In the genomic region with DNA sequence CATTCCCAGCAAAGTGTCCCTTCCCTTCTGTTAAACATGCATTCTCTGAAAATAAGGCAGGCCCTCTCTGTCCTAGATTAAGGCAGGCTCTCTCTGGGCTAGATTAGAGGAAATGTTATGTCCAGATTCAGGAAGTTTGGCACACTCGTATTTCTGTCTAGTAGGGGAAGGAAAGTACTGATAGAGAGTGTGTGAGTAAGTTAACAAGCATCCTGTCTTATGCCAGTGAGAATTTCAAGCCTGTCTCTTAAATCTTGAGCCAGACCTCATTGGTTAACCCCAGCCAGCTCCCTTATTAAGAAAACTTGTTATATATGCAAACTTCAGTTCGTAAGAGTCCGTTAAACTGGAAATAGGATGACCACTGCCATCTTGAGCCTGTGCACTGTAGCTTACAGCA, we compare ENCODE assay signal across 19 cellular contexts. TPM values are rescaled to one million over a fixed set of nuclear protein-coding genes. Genes with fewer than 3 reads are reported as not detected.
"Had no signal": no experiment of that assay in that cellular context is flagged by ENCODE, and none has a peak within 500 bp of the region (broad histone marks: within the 10 kb centered on the region; RNA-seq: fewer than 3 reads in every experiment).

No MANE protein-coding gene starts in this region.

- H3K4me3 Mint-ChIP-seq: naive B cell, neural progenitor cell had no signal

- H3K4me1 ChIP-seq: esophagus squamous epithelium, lower lobe of right lung, neural progenitor cell, pancreas, tibial nerve had no signal

- H3K9ac ChIP-seq: neural progenitor cell had no signal

- H3K9me3 Mint-ChIP-seq: neural progenitor cell had no signal

- H3K27ac Mint-ChIP-seq: naive B cell had no signal

- H3K36me3 ChIP-seq: esophagus squamous epithelium, lower lobe of right lung, neural progenitor cell, pancreas, tibial nerve, vagina had no signal

- H3K4me3 ChIP-seq: esophagus squamous epithelium, lower lobe of right lung, neural progenitor cell, pancreas, tibial nerve, vagina had no signal

- H3K36me3 Mint-ChIP-seq: naive B cell, neural progenitor cell had no signal

- H3K9me3 ChIP-seq: esophagus squamous epithelium, lower lobe of right lung, pancreas, tibial nerve, vagina had no signal

- H3K27ac ChIP-seq: esophagus squamous epithelium, lower lobe of right lung, neural progenitor cell, pancreas, tibial nerve, vagina had no signal

- DNase-seq: activated naive CD4-positive, alpha-beta T cell; aorta; esophagus squamous epithelium; foreskin fibroblast; lower lobe of right lung; naive B cell; pancreas; stimulated activated CD4-positive, alpha-beta T cell treated with anti-CD3 and anti-CD28 coated beads, Interleukin-15, amount 100 ng/mL, for 24 hours; stimulated activated CD4-positive, alpha-beta T cell treated with anti-CD3 and anti-CD28 coated beads, Interleukin-4, amount 100 ng/mL, for 1 hour; stimulated activated naive CD4-positive, alpha-beta T cell; substantia nigra; SW 1271 had no signal

- H3K4me2 ChIP-seq: neural progenitor cell had no signal

- H3K4me1 Mint-ChIP-seq: naive B cell, neural progenitor cell had no signal

- H2AFZ ChIP-seq: neural progenitor cell had no signal

- ATAC-seq: activated CD4-positive, CD25-positive, alpha-beta regulatory T cell treated with anti-CD3 and anti-CD28 coated beads, Interleukin-2, amount 50 U/mL, for 24 hours; lower lobe of right lung; pancreas had no signal

- H3K27me3 ChIP-seq: esophagus squamous epithelium, neural progenitor cell, pancreas, tibial nerve, vagina had no signal

- FAIRE-seq: colon, pancreas had no signal

RNA-seq across cellular contexts. Expression of a gene that starts 31.6 kb away (rescaled TPM):
- total RNA-seq: activated CD8-positive, alpha-beta memory T cell treated with anti-CD3 and anti-CD28 coated beads for 36 hours; aorta; lower lobe of right lung; T-helper 2 cell treated with Interferon-gamma antibody and Interleukin-4, amounts not matched to agents 100 ng/mL and 5 ng/mL, for 36 hours; tibial nerve; vagina had no signal
